8 cellular contexts compared by ENCODE assay signal in the genomic region with DNA sequence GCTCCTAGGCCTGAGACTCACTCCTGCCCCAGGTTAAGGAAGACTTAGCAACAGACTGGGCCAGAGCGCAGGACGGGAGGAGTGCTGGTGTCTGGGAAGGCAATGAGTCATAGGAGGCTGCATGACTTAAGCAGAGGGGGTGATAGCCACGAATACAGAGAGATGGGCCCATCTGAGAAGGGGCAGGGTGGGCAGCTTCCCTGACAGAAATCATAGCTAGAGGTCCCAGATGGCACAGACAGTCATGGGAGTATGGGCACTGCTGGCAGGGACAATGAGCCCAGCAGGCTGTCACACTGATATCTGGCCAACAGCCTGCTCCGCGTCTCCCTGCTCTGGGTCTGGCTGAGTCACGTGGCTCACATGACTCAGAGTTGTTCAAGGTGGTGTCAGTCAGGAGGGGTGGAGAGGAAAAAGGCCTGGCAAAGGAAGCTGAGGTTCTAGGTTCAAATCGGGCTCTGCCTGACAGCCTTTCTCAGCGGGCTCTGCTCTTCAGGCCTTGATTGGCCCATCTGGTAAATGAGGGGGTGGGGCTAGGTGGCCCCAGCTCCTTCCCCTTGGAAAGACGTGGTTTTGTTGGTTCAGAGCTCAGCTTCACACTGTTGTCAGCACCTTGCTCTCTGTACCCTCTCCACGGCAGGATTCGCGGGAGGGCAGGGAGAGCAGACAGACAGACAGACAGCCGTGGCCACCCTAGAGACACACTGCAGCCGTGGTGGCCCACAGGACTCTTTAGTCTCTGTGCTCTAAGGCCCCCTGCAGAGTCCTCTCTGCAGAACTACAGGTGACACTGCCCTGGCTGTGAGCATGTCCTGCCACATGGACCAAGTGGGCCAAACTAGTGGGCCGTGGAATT. TPM values are rescaled to one million over a fixed set of nuclear protein-coding genes. Genes with fewer than 3 reads are reported as not detected.
A peak's percentile ranks its signal among the peaks of the same experiment; 100 is the strongest.
DNase-seq lines count a peak whose midpoint lies in the region; ATAC-seq and TF ChIP-seq lines count a peak whose summit lies in the region.
"Had no signal": no experiment of that assay in that cellular context is flagged by ENCODE, and none has a peak within 500 bp of the region (broad histone marks: within the 10 kb centered on the region; RNA-seq: fewer than 3 reads in every experiment).

No MANE protein-coding gene starts in this region.

- TF ChIP-seq EP300 in SK-N-SH (IDR thresholded peaks at IDR 0.05; ENCODE audit: borderline replicate concordance in 1 of 2, low read depth in 1 of 2, low read length in 1 of 2), result peak in 1 of 2 experiments; percentile 81; a peak in 1 of 4 replicates

- H3K9me3 Mint-ChIP-seq in nephron, result no peaks in the 10 kb centered on the region
- H3K9me3 Mint-ChIP-seq: T-cell had no signal

- peak overlapping the region; percentile 95 to 97 for H3K27ac ChIP-seq in SK-N-SH (ENCODE audit: low read depth in 2 of 2, low read length in 1 of 2)

- no peaks in the 10 kb centered on the region for H3K4me1 Mint-ChIP-seq in nephron
- H3K4me1 Mint-ChIP-seq: T-cell had no signal

- no peak for TF ChIP-seq RAD21 in SK-N-SH (IDR thresholded peaks at IDR 0.05; ENCODE audit: low read length)

- H3K27me3 Mint-ChIP-seq in nephron (ENCODE audit: low read depth), result no peaks in the 10 kb centered on the region

- no peak overlapping the region for H3K4me3 Mint-ChIP-seq in nephron
- H3K4me3 Mint-ChIP-seq: T-cell had no signal

- H3K4me2 ChIP-seq in SK-N-SH, result peak overlapping the region; percentile 56

- POLR2A ChIA-PET in SK-N-SH (lab: Yijun Ruan, JAX), result interaction anchor here (1.2 kb wide), 1 partner anchor 160 kb away, joined by 3 read pairs; no protein-coding TSS in a partner anchor

- H3K4me3 ChIP-seq in SK-N-SH (ENCODE audit: low read depth in 2 of 2, low read length in 1 of 2), result no peak overlapping the region

- H3K79me2 ChIP-seq in SK-N-SH (ENCODE audit: insufficient read depth), result peaks cover 26% of the 10 kb centered on the region

- peaks cover 57% of the 10 kb centered on the region for H3F3A ChIP-seq in SK-N-SH (replicated peaks; ENCODE audit: insufficient read depth)

- no peaks in the 10 kb centered on the region for H3K9me3 ChIP-seq in SK-N-SH

- no peak for TF ChIP-seq CTCF in SK-N-SH (IDR thresholded peaks at IDR 0.05)
- TF ChIP-seq CTCF in nephron (IDR thresholded peaks at IDR 0.05; ENCODE audit: unreplicated experiment in 3 of 3), result no peak

- CTCF ChIA-PET in SK-N-SH (lab: Yijun Ruan, JAX), result interaction anchor here (1.0 to 5.9 kb wide), 17 partner anchors 11 to 241 kb away, joined by 3 to 60 read pairs (median 5); no protein-coding TSS in a partner anchor

- H3K36me3 Mint-ChIP-seq in nephron (ENCODE audit: low read depth), result peaks cover 36% of the 10 kb centered on the region

- H3K9ac ChIP-seq in SK-N-SH, result peak overlapping the region; percentile 52; the same call in 1 of the 2 replicates

- peaks cover 27 to 49% of the 10 kb centered on the region in 2 experiments for H3K4me1 ChIP-seq in SK-N-SH (ENCODE audit: control insufficient read depth in 1 of 2, insufficient read depth in 2 of 2, low read depth in 1 of 2, low read length in 1 of 2)

- H3K27me3 ChIP-seq in SK-N-SH (ENCODE audit: insufficient read depth), result no peaks in the 10 kb centered on the region

- H2AFZ ChIP-seq in SK-N-SH (ENCODE audit: low read depth), result no peak overlapping the region; the same call in 1 of the 2 replicates

- H3K27ac Mint-ChIP-seq in nephron, result peak overlapping the region in 2 of 3 experiments; percentile 8 to 75
- H3K27ac Mint-ChIP-seq: T-cell had no signal

- H3K36me3 ChIP-seq in SK-N-SH (replicated peaks in 1 of 2; ENCODE audit: control insufficient read depth in 1 of 2, insufficient read depth in 2 of 2, low read length in 1 of 2), result peaks cover 54 to 84% of the 10 kb centered on the region in 2 experiments

- no peaks in the 10 kb centered on the region for H3K9me2 ChIP-seq in SK-N-SH

- WGBS in SK-N-SH (ENCODE audit: low lambda C conversion rate), result 41% methylated on average over 7 of the region's 15 CpGs

- H4K20me1 ChIP-seq in SK-N-SH (ENCODE audit: insufficient read depth), result peaks cover 9% of the 10 kb centered on the region

- ATAC-seq in HG03432 (IDR thresholded peaks at IDR 0.05; ENCODE audit: unreplicated experiment), result peak; percentile 53
- ATAC-seq in GM19397 (IDR thresholded peaks at IDR 0.05; ENCODE audit: unreplicated experiment), result no peak
- no peak for ATAC-seq in HG03439 (IDR thresholded peaks at IDR 0.05; ENCODE audit: unreplicated experiment)
- ATAC-seq in HG03097 (IDR thresholded peaks at IDR 0.05; ENCODE audit: low FRiP score, unreplicated experiment), result no peak

- peak; percentile 44 for DNase-seq in SK-N-SH
- DNase-seq in fibroblast of gingiva (ENCODE audit: low read depth), result peak; percentile 78
- DNase-seq: T-cell had no signal

TF ChIP-seq in SK-N-SH, 30 proteins besides CTCF, POLR2A, EP300 and RAD21 (continues in another document):
- TF ChIP-seq NFIC (IDR thresholded peaks at IDR 0.05; ENCODE audit: borderline replicate concordance), result peak; percentile 63; the same call in 1 of the 2 replicates
- TF ChIP-seq, protein P1, sequence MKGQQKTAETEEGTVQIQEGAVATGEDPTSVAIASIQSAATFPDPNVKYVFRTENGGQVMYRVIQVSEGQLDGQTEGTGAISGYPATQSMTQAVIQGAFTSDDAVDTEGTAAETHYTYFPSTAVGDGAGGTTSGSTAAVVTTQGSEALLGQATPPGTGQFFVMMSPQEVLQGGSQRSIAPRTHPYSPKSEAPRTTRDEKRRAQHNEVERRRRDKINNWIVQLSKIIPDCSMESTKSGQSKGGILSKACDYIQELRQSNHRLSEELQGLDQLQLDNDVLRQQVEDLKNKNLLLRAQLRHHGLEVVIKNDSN (IDR thresholded peaks at IDR 0.05; ENCODE audit: borderline replicate concordance, low read depth), result peak; percentile 93
- no peak for TF ChIP-seq CHD2 (IDR thresholded peaks at IDR 0.05; ENCODE audit: low read length, partially characterized antibody)
- no peak for TF ChIP-seq EZH2phosphoT487 (IDR thresholded peaks at IDR 0.05; ENCODE audit: borderline replicate concordance, low read depth)
- TF ChIP-seq, protein P2, sequence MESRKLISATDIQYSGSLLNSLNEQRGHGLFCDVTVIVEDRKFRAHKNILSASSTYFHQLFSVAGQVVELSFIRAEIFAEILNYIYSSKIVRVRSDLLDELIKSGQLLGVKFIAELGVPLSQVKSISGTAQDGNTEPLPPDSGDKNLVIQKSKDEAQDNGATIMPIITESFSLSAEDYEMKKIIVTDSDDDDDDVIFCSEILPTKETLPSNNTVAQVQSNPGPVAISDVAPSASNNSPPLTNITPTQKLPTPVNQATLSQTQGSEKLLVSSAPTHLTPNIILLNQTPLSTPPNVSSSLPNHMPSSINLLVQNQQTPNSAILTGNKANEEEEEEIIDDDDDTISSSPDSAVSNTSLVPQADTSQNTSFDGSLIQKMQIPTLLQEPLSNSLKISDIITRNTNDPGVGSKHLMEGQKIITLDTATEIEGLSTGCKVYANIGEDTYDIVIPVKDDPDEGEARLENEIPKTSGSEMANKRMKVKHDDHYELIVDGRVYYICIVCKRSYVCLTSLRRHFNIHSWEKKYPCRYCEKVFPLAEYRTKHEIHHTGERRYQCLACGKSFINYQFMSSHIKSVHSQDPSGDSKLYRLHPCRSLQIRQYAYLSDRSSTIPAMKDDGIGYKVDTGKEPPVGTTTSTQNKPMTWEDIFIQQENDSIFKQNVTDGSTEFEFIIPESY (IDR thresholded peaks at IDR 0.05; ENCODE audit: borderline replicate concordance, low read depth), result no peak
- peak; percentile 86 for TF ChIP-seq TCF12 (IDR thresholded peaks at IDR 0.05)
- TF ChIP-seq TEAD4 (IDR thresholded peaks at IDR 0.05; ENCODE audit: borderline replicate concordance, insufficient read depth), result 0 out of 2 replicates have a peak, but pooled peaks have one; percentile 43
- TF ChIP-seq GABPA (IDR thresholded peaks at IDR 0.05; ENCODE audit: low read depth), result no peak
- TF ChIP-seq MAX (IDR thresholded peaks at IDR 0.05; ENCODE audit: low read depth), result peak; percentile 92
- TF ChIP-seq ELF1 (IDR thresholded peaks at IDR 0.05), result no peak
- TF ChIP-seq, protein P3, sequence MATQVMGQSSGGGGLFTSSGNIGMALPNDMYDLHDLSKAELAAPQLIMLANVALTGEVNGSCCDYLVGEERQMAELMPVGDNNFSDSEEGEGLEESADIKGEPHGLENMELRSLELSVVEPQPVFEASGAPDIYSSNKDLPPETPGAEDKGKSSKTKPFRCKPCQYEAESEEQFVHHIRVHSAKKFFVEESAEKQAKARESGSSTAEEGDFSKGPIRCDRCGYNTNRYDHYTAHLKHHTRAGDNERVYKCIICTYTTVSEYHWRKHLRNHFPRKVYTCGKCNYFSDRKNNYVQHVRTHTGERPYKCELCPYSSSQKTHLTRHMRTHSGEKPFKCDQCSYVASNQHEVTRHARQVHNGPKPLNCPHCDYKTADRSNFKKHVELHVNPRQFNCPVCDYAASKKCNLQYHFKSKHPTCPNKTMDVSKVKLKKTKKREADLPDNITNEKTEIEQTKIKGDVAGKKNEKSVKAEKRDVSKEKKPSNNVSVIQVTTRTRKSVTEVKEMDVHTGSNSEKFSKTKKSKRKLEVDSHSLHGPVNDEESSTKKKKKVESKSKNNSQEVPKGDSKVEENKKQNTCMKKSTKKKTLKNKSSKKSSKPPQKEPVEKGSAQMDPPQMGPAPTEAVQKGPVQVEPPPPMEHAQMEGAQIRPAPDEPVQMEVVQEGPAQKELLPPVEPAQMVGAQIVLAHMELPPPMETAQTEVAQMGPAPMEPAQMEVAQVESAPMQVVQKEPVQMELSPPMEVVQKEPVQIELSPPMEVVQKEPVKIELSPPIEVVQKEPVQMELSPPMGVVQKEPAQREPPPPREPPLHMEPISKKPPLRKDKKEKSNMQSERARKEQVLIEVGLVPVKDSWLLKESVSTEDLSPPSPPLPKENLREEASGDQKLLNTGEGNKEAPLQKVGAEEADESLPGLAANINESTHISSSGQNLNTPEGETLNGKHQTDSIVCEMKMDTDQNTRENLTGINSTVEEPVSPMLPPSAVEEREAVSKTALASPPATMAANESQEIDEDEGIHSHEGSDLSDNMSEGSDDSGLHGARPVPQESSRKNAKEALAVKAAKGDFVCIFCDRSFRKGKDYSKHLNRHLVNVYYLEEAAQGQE (IDR thresholded peaks at IDR 0.05; ENCODE audit: low read depth, low read length), result no peak
- no peak for TF ChIP-seq FOXM1 (IDR thresholded peaks at IDR 0.05; ENCODE audit: low read depth)

RNA-seq across cellular contexts. Expression of gene DBX1, which starts 47.8 kb away (rescaled TPM):
- not detected in 2 replicates for polyA plus RNA-seq in SK-N-SH (2012; rRNA removed)
- polyA plus RNA-seq in SK-N-SH (2012; cell fraction: cytosol; rRNA removed), result not detected in 2 replicates
- not detected in 2 replicates for polyA plus RNA-seq in SK-N-SH (2012; cell fraction: nucleus; rRNA removed)
